Comparison of ENCODE assay signal across 17 cellular contexts in the genomic region with DNA sequence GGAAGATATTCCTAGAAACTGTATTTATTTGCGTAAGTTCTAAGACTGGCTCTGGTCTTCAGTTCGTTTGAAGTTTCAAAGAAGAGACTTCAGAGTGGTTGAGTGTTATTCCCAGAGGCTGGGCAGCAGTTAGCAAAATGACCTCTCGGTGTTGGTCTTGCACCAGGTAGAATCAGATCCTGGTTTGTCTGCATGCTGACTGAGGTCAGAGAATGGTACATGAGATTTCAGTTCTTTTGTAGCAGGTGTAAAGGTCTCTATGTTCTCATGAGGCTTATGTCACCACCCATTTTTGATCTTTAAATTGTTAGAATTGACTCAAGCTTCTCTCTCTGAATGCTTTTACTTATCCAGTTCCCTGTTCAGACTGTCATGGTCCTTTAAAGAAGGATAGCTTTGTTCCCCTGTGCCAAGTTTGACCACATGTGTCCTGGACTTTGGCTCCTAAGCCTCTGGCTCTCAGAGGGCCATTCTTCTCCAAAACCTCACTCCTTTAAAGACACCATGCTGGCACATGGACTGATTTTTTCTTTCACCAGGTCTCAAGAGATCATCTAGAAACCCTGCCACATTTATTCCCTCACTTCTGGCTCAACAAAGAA.
"Had no signal": no experiment of that assay in that cellular context is flagged by ENCODE, and none has a peak within 500 bp of the region (broad histone marks: within the 10 kb centered on the region; RNA-seq: fewer than 3 reads in every experiment).

No MANE protein-coding gene starts in this region.

- H3K9me3 ChIP-seq: lower lobe of right lung, prostate gland, right atrium auricular region, tibial artery had no signal

- H3K36me3 ChIP-seq: cardiac muscle cell, lower lobe of right lung, prostate gland, right atrium auricular region, tibial artery had no signal

- H3K27ac ChIP-seq: cardiac muscle cell, lower lobe of right lung, prostate gland, right atrium auricular region, tibial artery, VCaP had no signal

- H3K4me3 ChIP-seq: cardiac muscle cell, lower lobe of right lung, prostate gland, right atrium auricular region, tibial artery had no signal

- H3K4me1 ChIP-seq: lower lobe of right lung, prostate gland had no signal

- DNase-seq: activated CD4-positive, alpha-beta memory T cell treated with anti-CD3 and anti-CD28 coated beads, Interleukin-2, amount 10 ng/mL, durations not matched to agents 7 days and 5 days; activated CD4-positive, alpha-beta T cell treated with anti-CD3 and anti-CD28 coated beads, Interleukin-2, amount 10 ng/mL, durations not matched to agents 24 days and 14 days; activated gamma-delta T cell; activated naive CD4-positive, alpha-beta T cell treated with anti-CD3 and anti-CD28 coated beads, Interleukin-2, amount 50 U/mL, for 16 hours; activated naive CD8-positive, alpha-beta T cell treated with anti-CD3 and anti-CD28 coated beads, Interleukin-2, amount 50 U/mL, for 24 hours; activated T-cell treated with anti-CD3 and anti-CD28 coated beads, Interleukin-2, amount 50 U/mL, for 72 hours; effector CD4-positive, alpha-beta T cell; left colon; lower lobe of right lung; naive thymus-derived CD8-positive, alpha-beta T cell; stimulated activated CD4-positive, alpha-beta T cell treated with anti-CD3 and anti-CD28 coated beads, Interleukin-1b, Interleukin-23, amount 100 ng/mL, for 48 hours; stimulated activated naive CD8-positive, alpha-beta T cell treated with anti-CD3 and anti-CD28 coated beads, Interleukin-15, amount 100 ng/mL, for 72 hours; tibial artery had no signal

- H3K27me3 ChIP-seq: cardiac muscle cell, right atrium auricular region, tibial artery had no signal
